8 cellular contexts compared by ENCODE assay signal in the genomic region with DNA sequence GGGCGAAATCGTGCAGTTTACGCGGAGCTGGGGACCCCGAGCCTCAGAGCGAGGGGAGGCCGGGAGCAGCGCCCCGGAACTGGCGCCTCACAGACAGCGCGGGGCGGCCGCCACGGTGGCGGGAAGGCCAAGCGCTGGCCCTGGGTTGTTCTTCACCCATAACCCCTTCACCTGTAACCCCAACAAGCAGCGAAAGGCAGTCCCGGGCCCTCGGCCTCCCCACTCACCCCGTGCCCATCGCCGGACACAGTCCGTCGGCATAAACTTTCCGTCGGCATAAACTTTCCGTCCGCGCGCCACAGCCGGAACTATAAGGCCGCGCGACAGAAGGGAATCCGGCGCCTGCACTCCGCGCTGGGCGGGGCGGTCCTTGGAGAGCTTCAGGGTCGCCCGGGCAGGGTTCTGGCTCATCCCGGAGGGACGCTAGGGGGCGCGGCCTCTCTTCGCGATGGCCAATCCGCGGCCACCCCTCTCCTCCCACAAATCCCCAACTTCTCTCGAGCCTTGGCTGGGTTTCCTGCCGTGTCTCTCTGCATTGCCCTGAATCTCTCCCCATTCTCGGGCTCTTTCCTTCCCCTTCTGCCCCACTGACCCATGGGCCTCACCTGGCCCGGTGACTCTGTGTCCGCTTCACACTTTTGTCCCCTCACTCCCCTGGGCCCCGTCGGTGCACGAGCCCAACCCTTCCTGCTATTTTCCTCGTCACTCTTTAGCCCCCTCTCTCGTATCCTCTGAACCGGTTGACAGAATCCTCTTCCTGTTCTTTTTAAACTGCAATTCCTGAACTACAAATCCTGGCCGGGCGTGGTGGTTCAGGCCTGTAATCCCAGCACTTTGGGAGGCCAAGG. TPM values are rescaled to one million over a fixed set of nuclear protein-coding genes. Genes with fewer than 3 reads are reported as not detected.
DNase-seq lines count a peak whose midpoint lies in the region; ATAC-seq lines count a peak whose summit lies in the region.

A gene (minus strand): TSS at position 261 of the 848 bp plus-strand sequence. CDS start 3,751 bp downstream, outside the sequence.

- H3K9me3 Mint-ChIP-seq in IgD-negative memory B cell: no peaks in the 10 kb centered on the region

- H3K27ac Mint-ChIP-seq in IgD-negative memory B cell: peak within 1 kb of the TSS; percentile 97 to 99 (median 97)

- ATAC-seq in GM21529 (IDR thresholded peaks at IDR 0.05; ENCODE audit: unreplicated experiment): peak; percentile 97

- H3K9me3 ChIP-seq in mononuclear cell (ENCODE audit: low read depth, low read length): no peaks in the 10 kb centered on the region

- peak within 1 kb of the TSS; percentile 94 for H3K4me3 ChIP-seq in mononuclear cell (ENCODE audit: low read length)

- H3K36me3 Mint-ChIP-seq in IgD-negative memory B cell: no peaks in the 10 kb centered on the region

- peak within 1 kb of the TSS; percentile 93 to 98 (median 96) for H3K4me3 Mint-ChIP-seq in IgD-negative memory B cell

- no peaks in the 10 kb centered on the region for H3K27me3 ChIP-seq in mononuclear cell (ENCODE audit: insufficient read depth, low read length)

- peaks cover 20 to 32% (median 24%) of the 10 kb centered on the region in 3 donors for H3K4me1 Mint-ChIP-seq in IgD-negative memory B cell

- H3K4me1 ChIP-seq in mononuclear cell (ENCODE audit: insufficient read depth, low read length): peaks cover 26% of the 10 kb centered on the region

- DNase-seq in DMS153 treated with DMSO at 0.1 percent for 48 hours (lab: John Stamatoyannopoulos, UW; ENCODE audit: unreplicated experiment) (peak; percentile 74), OCI-M1 (lab: John Stamatoyannopoulos, UW) (peak; percentile 98), activated T-cell treated with anti-CD3 and anti-CD28 coated beads for 24 hours (ENCODE audit: low read depth) (peak; percentile 94), epidermal melanocyte (ENCODE audit: insufficient read length, low spot score) (peak; percentile 92)
- peak; percentile 69 to 86 for DNase-seq in stimulated activated CD8-positive, alpha-beta memory T cell treated with anti-CD3 and anti-CD28 coated beads, Interleukin-4, amount 100 ng/mL, for 1 hour (ENCODE audit: low read depth in 2 of 2, low spot score in 1 of 2)

- H3K27me3 Mint-ChIP-seq in IgD-negative memory B cell: no peaks in the 10 kb centered on the region

RNA-seq across cellular contexts. Expression of the gene that starts here (rescaled TPM):
- 24.3 TPM for polyA plus RNA-seq in IgD-negative memory B cell
- total RNA-seq in mononuclear cell: 24.2 TPM

Comparison
In these comparisons a context has a peak if more than half of its experiments do, and no peak if none do; other contexts are left out.
1. Peak in every context shown above with its lines: DNase-seq, ATAC-seq and H3K4me3 ChIP-seq.